ENCODE assay signal across 8 cellular contexts in genomic region chrX:65667157-65667502, GRCh38. TPM values are rescaled to one million over a fixed set of nuclear protein-coding genes. Genes with fewer than 3 reads are reported as not detected.
DNase-seq lines count a peak whose midpoint lies in the region; ATAC-seq and TF ChIP-seq lines count a peak whose summit lies in the region.

No MANE protein-coding gene starts in this region.

- peak overlapping the region; percentile 13 for H3K27ac ChIP-seq in CD4-positive, alpha-beta T cell (ENCODE audit: low read depth, low read length)

- POLR2A ChIA-PET in CD4-positive, alpha-beta T cell (lab: Charles Lee), result interaction anchor here (0.7 to 4.5 kb wide), 6 partner anchors 19 to 350 kb away, joined by 3 to 25 read pairs (median 8); no protein-coding TSS in a partner anchor
- POLR2A ChIA-PET in HEK293T (lab: Yijun Ruan, JAX), result no interaction called here

- intact Hi-C loops in CD4-positive, alpha-beta T cell (cut with DNase I, micrococcal nuclease), result loop anchor here (1.0 to 5.0 kb wide), 2 partner anchors 35 to 72 kb away; no protein-coding TSS in a partner anchor
- intact Hi-C loops in posterior cingulate gyrus (cut with DNase I), result no loop called here

- peak overlapping the region; percentile 93 for H3K4me3 Mint-ChIP-seq in CD4-positive, alpha-beta T cell
- H3K4me3 Mint-ChIP-seq in activated naive CD8-positive, alpha-beta T cell treated with anti-CD3 and anti-CD28 coated beads, Interleukin-2, amount 50 U/mL, for 24 hours, result peak overlapping the region; percentile 78
- peak overlapping the region; percentile 88 for H3K4me3 Mint-ChIP-seq in neural crest cell

- TF ChIP-seq CTCF in CD4-positive, alpha-beta T cell (IDR thresholded peaks at IDR 0.05), result no peak
- no peak for TF ChIP-seq CTCF in neural crest cell (conservative IDR thresholded peaks at IDR 0.05)

- H3K9me3 Mint-ChIP-seq in CD4-positive, alpha-beta T cell, result no peaks in the 10 kb centered on the region
- H3K9me3 Mint-ChIP-seq in activated naive CD8-positive, alpha-beta T cell treated with anti-CD3 and anti-CD28 coated beads, Interleukin-2, amount 50 U/mL, for 24 hours, result peaks cover 1% of the 10 kb centered on the region
- H3K9me3 Mint-ChIP-seq in neural crest cell, result peaks cover 9% of the 10 kb centered on the region

- DNase-seq in CD4-positive, alpha-beta T cell, result peak in 1 of 10 experiments; percentile 5
- DNase-seq in activated naive CD8-positive, alpha-beta T cell treated with anti-CD3 and anti-CD28 coated beads, Interleukin-2, amount 50 U/mL, for 24 hours, result no peak
- DNase-seq in neural crest cell (ENCODE audit: low read depth, low spot score), result no peak
- DNase-seq in NCI-H69 (lab: John Stamatoyannopoulos, UW), result no peak
- no peak for DNase-seq in HEK293T (ENCODE audit: extremely low spot score)
- DNase-seq in posterior cingulate gyrus, result no peak

- CTCF ChIA-PET in CD4-positive, alpha-beta T cell (lab: Charles Lee), result interaction anchor here (1.7 kb wide), 1 partner anchor 9 kb away, joined by 5 read pairs; no protein-coding TSS in a partner anchor
- CTCF ChIA-PET in HEK293T (lab: Yijun Ruan, JAX), result interaction anchor here (0.9 kb wide), 1 partner anchor 107 kb away, joined by 7 read pairs; no protein-coding TSS in a partner anchor

- H3K9me3 ChIP-seq in CD4-positive, alpha-beta T cell (ENCODE audit: control insufficient read depth, low read length), result no peaks in the 10 kb centered on the region

- no peaks in the 10 kb centered on the region for H3K27me3 Mint-ChIP-seq in CD4-positive, alpha-beta T cell
- H3K27me3 Mint-ChIP-seq in activated naive CD8-positive, alpha-beta T cell treated with anti-CD3 and anti-CD28 coated beads, Interleukin-2, amount 50 U/mL, for 24 hours, result no peaks in the 10 kb centered on the region
- no peaks in the 10 kb centered on the region for H3K27me3 Mint-ChIP-seq in neural crest cell (ENCODE audit: low read depth)

- peaks cover 42% of the 10 kb centered on the region for H3K36me3 Mint-ChIP-seq in CD4-positive, alpha-beta T cell (ENCODE audit: low read depth)
- H3K36me3 Mint-ChIP-seq in activated naive CD8-positive, alpha-beta T cell treated with anti-CD3 and anti-CD28 coated beads, Interleukin-2, amount 50 U/mL, for 24 hours (ENCODE audit: low read depth), result peaks cover 34% of the 10 kb centered on the region
- peaks cover 6% of the 10 kb centered on the region for H3K36me3 Mint-ChIP-seq in neural crest cell (ENCODE audit: low read depth)

- H3K4me1 Mint-ChIP-seq in CD4-positive, alpha-beta T cell (ENCODE audit: low read depth), result peaks cover 42% of the 10 kb centered on the region
- peaks cover 34% of the 10 kb centered on the region for H3K4me1 Mint-ChIP-seq in activated naive CD8-positive, alpha-beta T cell treated with anti-CD3 and anti-CD28 coated beads, Interleukin-2, amount 50 U/mL, for 24 hours
- peaks cover 35% of the 10 kb centered on the region for H3K4me1 Mint-ChIP-seq in neural crest cell

- H3K27me3 ChIP-seq in CD4-positive, alpha-beta T cell (ENCODE audit: control insufficient read depth, insufficient read depth, low read length), result no peaks in the 10 kb centered on the region

- no peak for ATAC-seq in CD4-positive, alpha-beta T cell (ENCODE audit: poor library complexity)
- ATAC-seq in HG02642 (IDR thresholded peaks at IDR 0.05; ENCODE audit: poor library complexity, unreplicated experiment) (peak; percentile 32), GM19035 (IDR thresholded peaks at IDR 0.05; ENCODE audit: unreplicated experiment) (no peak)
- peak; percentile 56 for ATAC-seq in activated naive CD8-positive, alpha-beta T cell treated with anti-CD3 and anti-CD28 coated beads, Interleukin-2, amount 50 U/mL, for 24 hours

- H3K27ac Mint-ChIP-seq in CD4-positive, alpha-beta T cell, result peak overlapping the region; percentile 93
- peak overlapping the region; percentile 91 for H3K27ac Mint-ChIP-seq in activated naive CD8-positive, alpha-beta T cell treated with anti-CD3 and anti-CD28 coated beads, Interleukin-2, amount 50 U/mL, for 24 hours
- H3K27ac Mint-ChIP-seq in neural crest cell (ENCODE audit: unreplicated experiment), result peak overlapping the region; percentile 19

TF ChIP-seq in HEK293T, 16 proteins besides CTCF, POLR2A, EP300 and RAD21:
- TF ChIP-seq TARDBP (IDR thresholded peaks at IDR 0.05) (no peak), L3MBTL2 (conservative IDR thresholded peaks at IDR 0.05) (no peak; the same call in 1 of the 2 replicates)

RNA-seq across cellular contexts. Expression of gene MSN, which starts 0.3 kb away (rescaled TPM):
- 100 to 1,000 TPM; 268 to 273 TPM for total RNA-seq in CD4-positive, alpha-beta T cell
- total RNA-seq in neural crest cell, result 184 and 185 TPM in 2 replicates

Comparison
In these comparisons a context has a peak if more than half of its experiments do, and no peak if none do; other contexts are left out.
1. ATAC-seq: peak in HG02642 (single experiment) and activated naive CD8-positive, alpha-beta T cell treated with anti-CD3 and anti-CD28 coated beads, Interleukin-2, amount 50 U/mL, for 24 hours (single experiment); none in CD4-positive, alpha-beta T cell (single experiment) and GM19035 (single experiment).
2. H3K27ac Mint-ChIP-seq: peak in every context shown above with its lines; median percentile 93 in CD4-positive, alpha-beta T cell; 91 in activated naive CD8-positive, alpha-beta T cell treated with anti-CD3 and anti-CD28 coated beads, Interleukin-2, amount 50 U/mL, for 24 hours; 19 in neural crest cell.
3. Peak in every context shown above with its lines, with median percentiles within 50 percentile points of each other: H3K4me3 Mint-ChIP-seq.